Comparison of ENCODE assay signal across 1 cellular context in genomic region chr5:124398471-124398870, GRCh38.
TF ChIP-seq lines count a peak whose summit lies in the region.

No MANE protein-coding gene starts in this region.

TF ChIP-seq in IMR-90, 13 proteins besides CTCF, POLR2A, EP300 and RAD21 (continued from another document):
- TF ChIP-seq MXI1 (IDR thresholded peaks at IDR 0.05; ENCODE audit: borderline replicate concordance, low read depth, low read length) = no peak
